In genomic region chr11:206516-207212, GRCh38 we compare ENCODE assay signal across 7 cellular contexts. TPM values are rescaled to one million over a fixed set of nuclear protein-coding genes. Genes with fewer than 3 reads are reported as not detected.
DNase-seq lines count a peak whose midpoint lies in the region; ATAC-seq and TF ChIP-seq lines count a peak whose summit lies in the region.

No MANE protein-coding gene starts in this region.

- H3K4me1 ChIP-seq in heart right ventricle = peaks cover 20 to 69% (median 39%) of the 10 kb centered on the region in 9 donors
- peaks cover 0 to 64% (median 47%) of the 10 kb centered on the region in 4 donors for H3K4me1 ChIP-seq in sigmoid colon

- intact Hi-C loops in heart right ventricle (cut with DNase I) = loop anchor here in 5 of 10 donors (5.0 to 10.0 kb wide), 4 partner anchors 148 to 298 kb away; partner anchors contain the start of gene RNH1 (in 1 of the 5)
- intact Hi-C loops in sigmoid colon (cut with DNase I) = loop anchor here (1.0 to 5.0 kb wide), 5 partner anchors 30 to 301 kb away; partner anchors contain the start of genes IFITM2, PSMD13, RNH1 and SIRT3

- ATAC-seq in GM18520 (IDR thresholded peaks at IDR 0.05; ENCODE audit: unreplicated experiment) = peak; percentile 6
- ATAC-seq in HG03565 (IDR thresholded peaks at IDR 0.05; ENCODE audit: unreplicated experiment) = peak; percentile 7
- peak in 5 of 8 donors; percentile 0 to 28 (median 1) for ATAC-seq in heart right ventricle
- no peak for ATAC-seq in HG03108 (IDR thresholded peaks at IDR 0.05; ENCODE audit: unreplicated experiment)
- ATAC-seq in HG03280 (IDR thresholded peaks at IDR 0.05; ENCODE audit: unreplicated experiment) = no peak

- peak overlapping the region; percentile 96 to 100 (median 98) for H3K27ac ChIP-seq in heart right ventricle
- peak overlapping the region; percentile 96 to 100 (median 98) for H3K27ac ChIP-seq in sigmoid colon

- TF ChIP-seq EP300 in sigmoid colon (IDR thresholded peaks at IDR 0.05) = no peak

- peak; percentile 13 for DNase-seq in activated effector memory CD4-positive, alpha-beta T cell treated with Interleukin-2 at 50 U/mL for 16 hours
- DNase-seq in heart right ventricle (no peak), sigmoid colon (peak; percentile 73)

- peak overlapping the region; percentile 79 to 96 (median 90) for H3K4me3 ChIP-seq in heart right ventricle
- peak overlapping the region; percentile 85 to 98 (median 90) for H3K4me3 ChIP-seq in sigmoid colon

- peak in 1 of 2 donors; percentile 18 for TF ChIP-seq POLR2A in sigmoid colon (IDR thresholded peaks at IDR 0.05)

- TF ChIP-seq CTCF in heart right ventricle (IDR thresholded peaks at IDR 0.05) = no peak
- TF ChIP-seq CTCF in sigmoid colon (IDR thresholded peaks at IDR 0.05) = no peak

- H3K36me3 ChIP-seq in heart right ventricle (peaks cover 0 to 65% (median 14%) of the 10 kb centered on the region in 9 donors), sigmoid colon (peaks cover 10 to 60% (median 22%) of the 10 kb centered on the region in 4 donors)

- WGBS in heart right ventricle, 2 donors = 2 to 3% methylated on average over 39 of the region's 39 CpGs
- 1 to 3% methylated on average over 39 of the region's 39 CpGs for WGBS in sigmoid colon, 2 donors

- H3K9me3 ChIP-seq in heart right ventricle (no peaks in the 10 kb centered on the region), sigmoid colon (no peaks in the 10 kb centered on the region)

- H3K27me3 ChIP-seq in heart right ventricle = no peaks in the 10 kb centered on the region
- no peaks in the 10 kb centered on the region for H3K27me3 ChIP-seq in sigmoid colon

RNA-seq across cellular contexts. Expression of gene BET1L, which starts 0.5 kb away (rescaled TPM):
- total RNA-seq in heart right ventricle (10 to 100 TPM; 18.7 to 32.0 (median 20.7) TPM), sigmoid colon (10 to 100 TPM; 22.8 to 29.6 (median 23.8) TPM)
- polyA plus RNA-seq in heart right ventricle (10 to 100 TPM; 12.4 to 23.5 TPM), sigmoid colon (10 to 100 TPM; 33.8 to 48.1 (median 39.0) TPM)

RNA-seq across cellular contexts. Expression of gene RIC8A, which starts 0.8 kb away (rescaled TPM):
- total RNA-seq in heart right ventricle = 10 to 100 TPM; 38.4 to 82.1 (median 59.5) TPM
- 10 to 100 TPM; 38.6 to 76.4 TPM for polyA plus RNA-seq in heart right ventricle
- 100 to 1,000 TPM in 1 of 4 donors, 10 to 100 TPM in 3; 73.7 to 103 (median 86.8) TPM for total RNA-seq in sigmoid colon
- 10 to 100 TPM; 39.6 to 69.1 (median 47.9) TPM for polyA plus RNA-seq in sigmoid colon

RNA-seq across cellular contexts. Expression of gene SCGB1C1, which starts 13.8 kb away (rescaled TPM):
- total RNA-seq in heart right ventricle (not detected), sigmoid colon (not detected)
- polyA plus RNA-seq in heart right ventricle (not detected), sigmoid colon (not detected)

RNA-seq across cellular contexts. Expression of gene SIRT3, which starts 29.5 kb away (rescaled TPM):
- total RNA-seq in heart right ventricle (10 to 100 TPM; 33.1 to 50.2 (median 35.5) TPM), sigmoid colon (10 to 100 TPM in 3 of 4 donors, 1 to 10 TPM in 1; 6.4 to 12.5 (median 11.5) TPM)
- polyA plus RNA-seq in heart right ventricle (10 to 100 TPM; 18.5 to 23.3 TPM), sigmoid colon (10 to 100 TPM in 2 of 3 donors, 1 to 10 TPM in 1; 9.6 to 21.0 (median 12.5) TPM)

RNA-seq across cellular contexts. Expression of gene PSMD13, which starts 30.1 kb away (rescaled TPM):
- total RNA-seq in heart right ventricle = 100 to 1,000 TPM in 3 of 10 donors, 10 to 100 TPM in 7; 78.7 to 110 (median 90.4) TPM
- 100 to 1,000 TPM; 129 to 163 TPM for polyA plus RNA-seq in heart right ventricle
- 100 to 1,000 TPM in 2 of 4 donors, 10 to 100 TPM in 2; 86.2 to 118 (median 99.3) TPM for total RNA-seq in sigmoid colon
- polyA plus RNA-seq in sigmoid colon = 100 to 1,000 TPM; 111 to 180 (median 138) TPM

Comparison
In these comparisons a context has a peak if more than half of its experiments do, and no peak if none do; other contexts are left out.
1. ATAC-seq: peak in GM18520 (single experiment), HG03565 (single experiment) and heart right ventricle (5 of 8); none in HG03108 (single experiment) and HG03280 (single experiment).
2. DNase-seq: peak in activated effector memory CD4-positive, alpha-beta T cell treated with Interleukin-2 at 50 U/mL for 16 hours (single experiment) and sigmoid colon (single experiment); none in heart right ventricle (0 of 2).